ENCODE assay signal across 18 cellular contexts in the genomic region with DNA sequence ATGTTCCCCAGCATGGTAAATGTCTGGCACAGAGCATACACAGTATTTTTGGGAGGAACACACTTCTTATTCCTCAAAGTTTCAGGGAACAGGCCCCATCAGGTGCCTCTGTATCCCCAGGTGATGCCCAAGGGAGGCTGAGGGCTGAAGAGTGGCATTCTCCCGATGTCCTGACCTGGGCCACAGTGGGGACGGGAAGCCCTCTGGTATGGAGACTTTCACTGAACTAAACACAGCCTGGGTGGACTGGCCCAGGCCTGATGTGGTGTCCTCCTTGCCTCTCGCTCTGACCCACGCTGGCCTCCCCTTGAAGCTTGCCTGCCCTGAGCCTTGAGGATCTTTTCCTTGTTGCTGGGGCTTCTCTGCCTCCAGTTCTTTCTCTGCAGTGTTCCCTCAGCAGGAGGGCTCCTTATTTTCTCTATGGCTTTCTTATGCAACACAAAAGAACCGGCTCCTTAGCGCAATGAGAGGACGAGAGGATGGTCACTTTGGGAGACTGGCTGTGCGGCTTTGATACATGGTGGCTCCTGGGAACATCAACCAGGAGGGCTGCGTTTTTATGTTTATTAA.
A peak's percentile ranks its signal among the peaks of the same experiment; 100 is the strongest.
DNase-seq lines count a peak whose midpoint lies in the region; ATAC-seq and TF ChIP-seq lines count a peak whose summit lies in the region.
"Had no signal": no experiment of that assay in that cellular context is flagged by ENCODE, and none has a peak within 500 bp of the region (broad histone marks: within the 10 kb centered on the region; RNA-seq: fewer than 3 reads in every experiment).

No MANE protein-coding gene starts in this region.

- TF ChIP-seq CTCF in SU-DHL-6 (IDR thresholded peaks at IDR 0.05; ENCODE audit: insufficient read depth, low read length, poor library complexity, severe bottlenecking) (no peak), osteocyte (IDR thresholded peaks at IDR 0.05) (no peak)

- H3K9me3 Mint-ChIP-seq in memory B cell (no peaks in the 10 kb centered on the region), osteocyte (ENCODE audit: unreplicated experiment) (no peaks in the 10 kb centered on the region)
- H3K9me3 Mint-ChIP-seq in activated naive CD4-positive, alpha-beta T cell treated with anti-CD3 and anti-CD28 coated beads, Interleukin-2, amount 10 ng/mL, durations not matched to agents 7 days and 5 days = no peaks in the 10 kb centered on the region

- peak overlapping the region; percentile 75 for H3K27ac Mint-ChIP-seq in memory B cell
- peak overlapping the region; percentile 25 for H3K27ac Mint-ChIP-seq in osteocyte (ENCODE audit: unreplicated experiment)
- no peak overlapping the region for H3K27ac Mint-ChIP-seq in activated naive CD4-positive, alpha-beta T cell treated with anti-CD3 and anti-CD28 coated beads, Interleukin-2, amount 10 ng/mL, durations not matched to agents 7 days and 5 days

- peak overlapping the region; percentile 35 for H3K4me3 Mint-ChIP-seq in memory B cell
- no peak overlapping the region for H3K4me3 Mint-ChIP-seq in osteocyte (ENCODE audit: unreplicated experiment)
- H3K4me3 Mint-ChIP-seq in activated naive CD4-positive, alpha-beta T cell treated with anti-CD3 and anti-CD28 coated beads, Interleukin-2, amount 10 ng/mL, durations not matched to agents 7 days and 5 days = no peak overlapping the region

- no peaks in the 10 kb centered on the region for H4K20me1 ChIP-seq in BLaER1 treated with 17β-estradiol and CSF1 and Interleukin-3, amounts not matched to agents 10 nM and 100 nM
- no peaks in the 10 kb centered on the region for H4K20me1 ChIP-seq in SU-DHL-6 (ENCODE audit: low read depth, low read length)

- H3F3A ChIP-seq in SU-DHL-6 (ENCODE audit: insufficient read depth) = no peaks in the 10 kb centered on the region

- no peak overlapping the region for H2AFZ ChIP-seq in SU-DHL-6 (ENCODE audit: low read depth, low read length, severe bottlenecking)

- H3K79me2 ChIP-seq in SU-DHL-6 (ENCODE audit: insufficient read depth, low read length) = no peaks in the 10 kb centered on the region

- peak overlapping the region in 3 of 11 experiments; percentile 1 to 23 (median 1); a peak in 3 of 22 replicates for H3K9ac ChIP-seq in BLaER1 treated with 17β-estradiol and CSF1 and Interleukin-3, amounts not matched to agents 10 nM and 100 nM
- no peak overlapping the region for H3K9ac ChIP-seq in SU-DHL-6 (ENCODE audit: low read length)

- H3K27ac ChIP-seq in BLaER1 treated with 17β-estradiol and CSF1 and Interleukin-3, amounts not matched to agents 10 nM and 100 nM = peak overlapping the region in 3 of 11 experiments; percentile 2 to 29 (median 5); a peak in 4 of 22 replicates
- H3K27ac ChIP-seq in SU-DHL-6 (ENCODE audit: low read depth, low read length) = peak overlapping the region; percentile 54; the same call in 1 of the 2 replicates
- H3K27ac ChIP-seq: RWPE1, SJSA1 had no signal

- H3K36me3 Mint-ChIP-seq in memory B cell (no peaks in the 10 kb centered on the region), osteocyte (ENCODE audit: unreplicated experiment) (no peaks in the 10 kb centered on the region)
- H3K36me3 Mint-ChIP-seq in activated naive CD4-positive, alpha-beta T cell treated with anti-CD3 and anti-CD28 coated beads, Interleukin-2, amount 10 ng/mL, durations not matched to agents 7 days and 5 days = no peaks in the 10 kb centered on the region

- no peaks in the 10 kb centered on the region for H3K9me2 ChIP-seq in SU-DHL-6 (replicated peaks; ENCODE audit: insufficient read depth, low read length)

- CTCF ChIA-PET in activated naive CD4-positive, alpha-beta T cell treated with anti-CD3 and anti-CD28 coated beads, Interleukin-2, amount 10 ng/mL, durations not matched to agents 7 days and 5 days (lab: Charles Lee) = no interaction called here

- H3K4me3 ChIP-seq in BLaER1 treated with 17β-estradiol and CSF1 and Interleukin-3, amounts not matched to agents 10 nM and 100 nM = no peak overlapping the region
- H3K4me3 ChIP-seq in SU-DHL-6 (ENCODE audit: insufficient read depth, low read length, poor library complexity, severe bottlenecking) = no peak overlapping the region
- H3K4me3 ChIP-seq: HAP-1, SJSA1 had no signal

- no peaks in the 10 kb centered on the region for H3K36me3 ChIP-seq in BLaER1 treated with 17β-estradiol and CSF1 and Interleukin-3, amounts not matched to agents 10 nM and 100 nM
- H3K36me3 ChIP-seq in SU-DHL-6 (ENCODE audit: low read length) = no peaks in the 10 kb centered on the region
- H3K36me3 ChIP-seq: BE2C, HAP-1, SJSA1 had no signal

- DNase-seq in memory B cell (ENCODE audit: low spot score in 2 of 2) (no peak), osteocyte (ENCODE audit: extremely low spot score, unreplicated experiment) (peak; percentile 48), DMS114 treated with DMSO at 0.1 percent for 48 hours (lab: John Stamatoyannopoulos, UW; ENCODE audit: unreplicated experiment) (no peak), NCI-H524 (lab: John Stamatoyannopoulos, UW) (no peak)
- no peak for DNase-seq in activated naive CD4-positive, alpha-beta T cell treated with anti-CD3 and anti-CD28 coated beads, Interleukin-2, amount 10 ng/mL, durations not matched to agents 7 days and 5 days
- DNase-seq: ACHN, BE2C, DMS 273 treated with DMSO at 0.1 percent for 48 hours, EL, NCI-H1436 treated with DMSO at 0.1 percent for 48 hours, NCI-H2227 treated with DMSO at 0.1 percent for 48 hours, NCI-H526 treated with DMSO at 0.1 percent for 48 hours had no signal

- H3K27me3 Mint-ChIP-seq in memory B cell (peaks cover 1% of the 10 kb centered on the region), osteocyte (ENCODE audit: unreplicated experiment) (no peaks in the 10 kb centered on the region)
- peaks cover 9% of the 10 kb centered on the region for H3K27me3 Mint-ChIP-seq in activated naive CD4-positive, alpha-beta T cell treated with anti-CD3 and anti-CD28 coated beads, Interleukin-2, amount 10 ng/mL, durations not matched to agents 7 days and 5 days

- H3K4me2 ChIP-seq in BLaER1 treated with 17β-estradiol and CSF1 and Interleukin-3, amounts not matched to agents 10 nM and 100 nM = peak overlapping the region; percentile 15 to 72 (median 57); a peak in 21 of 22 replicates
- no peak overlapping the region for H3K4me2 ChIP-seq in SU-DHL-6 (ENCODE audit: low read depth, low read length, poor library complexity, severe bottlenecking)

- H3K4me1 Mint-ChIP-seq in memory B cell = peaks cover 28% of the 10 kb centered on the region
- peaks cover 45% of the 10 kb centered on the region for H3K4me1 Mint-ChIP-seq in osteocyte (ENCODE audit: unreplicated experiment)
- H3K4me1 Mint-ChIP-seq in activated naive CD4-positive, alpha-beta T cell treated with anti-CD3 and anti-CD28 coated beads, Interleukin-2, amount 10 ng/mL, durations not matched to agents 7 days and 5 days = no peaks in the 10 kb centered on the region

- no peaks in the 10 kb centered on the region for H3K9me3 ChIP-seq in BLaER1 treated with 17β-estradiol and CSF1 and Interleukin-3, amounts not matched to agents 10 nM and 100 nM (replicated peaks in 1 of 11)
- H3K9me3 ChIP-seq in SU-DHL-6 (ENCODE audit: insufficient read depth, low read length) = no peaks in the 10 kb centered on the region
- H3K9me3 ChIP-seq: BE2C, HAP-1, SJSA1 had no signal

- H3K4me1 ChIP-seq in BLaER1 treated with 17β-estradiol and CSF1 and Interleukin-3, amounts not matched to agents 10 nM and 100 nM = peaks cover 0 to 60% (median 36%) of the 10 kb centered on the region in 10 experiments; a peak in 16 of 20 replicates
- H3K4me1 ChIP-seq: BE2C had no signal

- H3K27me3 ChIP-seq in BLaER1 treated with 17β-estradiol and CSF1 and Interleukin-3, amounts not matched to agents 10 nM and 100 nM = no peaks in the 10 kb centered on the region
- H3K27me3 ChIP-seq in SU-DHL-6 (ENCODE audit: low read length) = no peaks in the 10 kb centered on the region
- H3K27me3 ChIP-seq: BE2C, SJSA1 had no signal

- no peak for ATAC-seq in memory B cell (ENCODE audit: low read depth)
- no peak for ATAC-seq in GM21526 (IDR thresholded peaks at IDR 0.05; ENCODE audit: low FRiP score, unreplicated experiment)
